In the genomic region with DNA sequence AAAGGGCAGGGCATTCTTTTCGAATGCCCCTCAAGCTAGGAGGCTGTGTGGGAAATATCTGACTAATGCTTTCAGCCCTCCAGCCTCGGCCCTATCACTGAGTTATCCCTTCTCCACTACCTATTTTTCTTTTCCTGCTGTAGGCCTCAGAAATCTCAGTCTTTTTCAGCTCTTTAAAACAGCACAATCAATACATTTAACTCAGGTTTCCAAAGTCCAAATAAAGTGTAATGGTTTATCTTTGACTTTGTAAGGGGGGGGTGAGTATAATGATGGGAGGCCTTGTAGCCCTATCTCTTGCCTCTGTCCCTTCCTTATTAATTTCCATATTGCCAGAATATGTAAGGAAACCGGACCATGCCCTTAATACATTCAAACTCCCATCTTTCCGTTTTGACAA, we compare ENCODE assay signal across 11 cellular contexts. TPM values are rescaled to one million over a fixed set of nuclear protein-coding genes. Genes with fewer than 3 reads are reported as not detected.
DNase-seq lines count a peak whose midpoint lies in the region; ATAC-seq and TF ChIP-seq lines count a peak whose summit lies in the region.
"Had no signal": no experiment of that assay in that cellular context is flagged by ENCODE, and none has a peak within 500 bp of the region (broad histone marks: within the 10 kb centered on the region; RNA-seq: fewer than 3 reads in every experiment).

No MANE protein-coding gene starts in this region.

- no peak overlapping the region for H2AFZ ChIP-seq in neuron (ENCODE audit: low read depth, low read length)

- no peak for TF ChIP-seq CTCF in endodermal cell (conservative IDR thresholded peaks at IDR 0.05)

- no peaks in the 10 kb centered on the region for H3K4me1 ChIP-seq in endodermal cell (ENCODE audit: control insufficient read depth, insufficient read depth, low read length)
- peaks cover 3% of the 10 kb centered on the region for H3K4me1 ChIP-seq in neuron (ENCODE audit: insufficient read depth, low read length)

- peaks cover 60% of the 10 kb centered on the region for H3K9me3 Mint-ChIP-seq in endodermal cell

- H3K27ac ChIP-seq in endodermal cell (ENCODE audit: low read depth, low read length): peak overlapping the region; percentile 98
- H3K27ac ChIP-seq: 22Rv1 had no signal

- H3K4me3 ChIP-seq in endodermal cell (ENCODE audit: low read length): peak overlapping the region; percentile 75
- H3K4me3 ChIP-seq in neuron (ENCODE audit: low read length): peak overlapping the region; percentile 84
- H3K4me3 ChIP-seq: body of pancreas had no signal

- peak overlapping the region; percentile 94 for H3K4me3 Mint-ChIP-seq in T-helper 17 cell
- peak overlapping the region; percentile 92 for H3K4me3 Mint-ChIP-seq in endodermal cell

- H3K27ac Mint-ChIP-seq in T-helper 17 cell (no peak overlapping the region), endodermal cell (peak overlapping the region; percentile 99)

- no peak for ATAC-seq in T-helper 17 cell
- ATAC-seq in HG03442 (IDR thresholded peaks at IDR 0.05; ENCODE audit: unreplicated experiment): no peak

- 73% methylated on average over 4 of the region's 4 CpGs; no CpG with 5 or more reads in 1 of the 2 experiments for WGBS in endodermal cell (ENCODE audit: insufficient coverage in 1 of 2, insufficient read length in 1 of 2), 2 experiments

- H3K27me3 ChIP-seq in endodermal cell (ENCODE audit: control insufficient read depth, insufficient read depth, low read length, poor library complexity, severe bottlenecking) (no peaks in the 10 kb centered on the region), neuron (ENCODE audit: insufficient read depth, low read length) (no peaks in the 10 kb centered on the region)
- H3K27me3 ChIP-seq: body of pancreas had no signal

- H3K9ac ChIP-seq in endodermal cell (ENCODE audit: extremely low read depth, low read length, poor library complexity, severe bottlenecking): peak overlapping the region; percentile 69

- H3K27me3 Mint-ChIP-seq in T-helper 17 cell: peaks cover 14% of the 10 kb centered on the region
- no peaks in the 10 kb centered on the region for H3K27me3 Mint-ChIP-seq in endodermal cell (ENCODE audit: insufficient read depth)

- H3K36me3 Mint-ChIP-seq in T-helper 17 cell (ENCODE audit: low read depth) (no peaks in the 10 kb centered on the region), endodermal cell (ENCODE audit: low read depth) (no peaks in the 10 kb centered on the region)

- DNase-seq in NCI-H2227 treated with DMSO at 0.1 percent for 48 hours (lab: John Stamatoyannopoulos, UW) (peak; percentile 44), NCI-H2227 (lab: John Stamatoyannopoulos, UW; ENCODE audit: unreplicated experiment) (no peak), T-helper 17 cell (no peak), endodermal cell (no peak), NOMO-1 treated with DMSO at 0.1 percent for 48 hours (lab: John Stamatoyannopoulos, UW; ENCODE audit: unreplicated experiment) (no peak), amygdala (lab: John Stamatoyannopoulos, UW) (no peak)
- DNase-seq: foreskin melanocyte had no signal

- H3K4me1 Mint-ChIP-seq in T-helper 17 cell (peaks cover 19% of the 10 kb centered on the region), endodermal cell (peaks cover 10% of the 10 kb centered on the region)

- H3K9me3 ChIP-seq in T-helper 17 cell (ENCODE audit: control insufficient read depth, low read length, poor library complexity, severe bottlenecking): no peaks in the 10 kb centered on the region
- no peaks in the 10 kb centered on the region for H3K9me3 ChIP-seq in endodermal cell (ENCODE audit: control insufficient read depth, low read length)
- no peaks in the 10 kb centered on the region for H3K9me3 ChIP-seq in neuron (ENCODE audit: low read length)
- H3K9me3 ChIP-seq: body of pancreas had no signal

- H3K36me3 ChIP-seq in endodermal cell (ENCODE audit: control insufficient read depth, insufficient read depth, low read length) (no peaks in the 10 kb centered on the region), neuron (ENCODE audit: insufficient read depth, low read length) (no peaks in the 10 kb centered on the region)

RNA-seq across cellular contexts. Expression of a gene that starts 1.6 kb away (rescaled TPM):
- under 1 TPM; 0.15 to 0.21 TPM for total RNA-seq in T-helper 17 cell
- total RNA-seq in endodermal cell: 10 to 100 TPM; 38.3 to 40.4 TPM
- 6.6 TPM for polyA plus RNA-seq in endodermal cell (2013, experiment 1 of 2)
- 8.1 TPM for polyA plus RNA-seq in endodermal cell (2013, experiment 2 of 2)

Comparison
In these comparisons a context has a peak if more than half of its experiments do, and no peak if none do; other contexts are left out.
1. RNA of a gene that starts 1.6 kb away (total RNA-seq): 38.3 to 40.4 TPM in endodermal cell; 0.15 to 0.21 TPM in T-helper 17 cell; every median in the first group is over 10 times any median in the second.